Comparison of ENCODE assay signal across 26 cellular contexts in the genomic region with DNA sequence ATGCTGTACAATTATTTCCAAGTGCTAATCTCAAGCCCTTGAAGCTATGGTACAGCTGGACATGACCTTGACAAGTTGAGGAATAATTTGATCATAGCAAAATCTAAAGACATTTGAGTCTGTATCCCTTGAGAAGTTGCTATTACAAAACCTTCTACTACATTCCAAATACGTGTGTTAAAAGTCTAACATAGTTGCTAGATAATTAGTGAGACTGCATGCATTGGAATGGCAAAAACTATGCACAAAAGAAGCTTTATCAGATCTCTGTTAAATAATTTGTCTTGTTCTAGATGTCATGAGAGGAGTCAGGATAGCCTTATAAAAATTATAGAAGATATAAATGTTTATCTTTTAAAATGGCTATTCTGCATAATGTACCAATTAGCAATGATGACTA.
DNase-seq lines count a peak whose midpoint lies in the region.
"Had no signal": no experiment of that assay in that cellular context is flagged by ENCODE, and none has a peak within 500 bp of the region (broad histone marks: within the 10 kb centered on the region; RNA-seq: fewer than 3 reads in every experiment).

No MANE protein-coding gene starts in this region.

- H3K9me3 Mint-ChIP-seq in T-helper 2 cell treated with Interferon-gamma antibody and Interleukin-4, amounts not matched to agents 5 μg/mL and 100 μg/mL, for 36 hours, result peaks cover 13% of the 10 kb centered on the region

- H3K36me3 Mint-ChIP-seq in T-helper 2 cell treated with Interferon-gamma antibody and Interleukin-4, amounts not matched to agents 5 μg/mL and 100 μg/mL, for 36 hours (ENCODE audit: low read depth), result no peaks in the 10 kb centered on the region
- H3K36me3 Mint-ChIP-seq: CD14-positive monocyte; CD4-positive, alpha-beta memory T cell; CD4-positive, CD25-positive, alpha-beta regulatory T cell had no signal

- no peak overlapping the region for H3K27ac Mint-ChIP-seq in T-helper 2 cell treated with Interferon-gamma antibody and Interleukin-4, amounts not matched to agents 5 μg/mL and 100 μg/mL, for 36 hours
- H3K27ac Mint-ChIP-seq: B cell; CD14-positive monocyte; CD4-positive, alpha-beta memory T cell; CD4-positive, alpha-beta T cell; CD8-positive, alpha-beta memory T cell; CD8-positive, alpha-beta T cell had no signal

- no peaks in the 10 kb centered on the region for H3K4me1 Mint-ChIP-seq in T-helper 2 cell treated with Interferon-gamma antibody and Interleukin-4, amounts not matched to agents 5 μg/mL and 100 μg/mL, for 36 hours (ENCODE audit: low read depth)
- H3K4me1 Mint-ChIP-seq: B cell; CD14-positive monocyte; CD4-positive, alpha-beta memory T cell; CD4-positive, CD25-positive, alpha-beta regulatory T cell; CD8-positive, alpha-beta memory T cell had no signal

- H3K4me3 Mint-ChIP-seq in T-helper 2 cell treated with Interferon-gamma antibody and Interleukin-4, amounts not matched to agents 5 μg/mL and 100 μg/mL, for 36 hours, result no peak overlapping the region
- H3K4me3 Mint-ChIP-seq: B cell; CD14-positive monocyte; CD4-positive, alpha-beta memory T cell; CD4-positive, alpha-beta T cell; CD4-positive, CD25-positive, alpha-beta regulatory T cell; CD8-positive, alpha-beta memory T cell; CD8-positive, alpha-beta T cell had no signal

- DNase-seq in EH (ENCODE audit: low read depth) (peak; percentile 58), NCI-H460 (ENCODE audit: extremely low read depth, low read depth) (peak; percentile 16), HuH-7.5 (ENCODE audit: low spot score) (no peak)
- DNase-seq in T-helper 2 cell treated with Interferon-gamma antibody and Interleukin-4, amounts not matched to agents 5 μg/mL and 100 μg/mL, for 36 hours (ENCODE audit: low spot score), result no peak
- DNase-seq: 8988T; ACHN; AML-193; BE2C; C1 segment of cervical spinal cord; Caco-2; Calu3; CD4-positive, alpha-beta memory T cell; CD4-positive, alpha-beta T cell; CD4-positive, CD25-positive, alpha-beta regulatory T cell; CD8-positive, alpha-beta memory T cell; CD8-positive, alpha-beta T cell; COR-L47; DMS 273 treated with DMSO at 0.1 percent for 48 hours; DMS153; DMS53; DMS79; DMS79 treated with DMSO at 0.1 percent for 48 hours; DND-41; EL had no signal

- no peaks in the 10 kb centered on the region for H3K27me3 Mint-ChIP-seq in T-helper 2 cell treated with Interferon-gamma antibody and Interleukin-4, amounts not matched to agents 5 μg/mL and 100 μg/mL, for 36 hours (ENCODE audit: low read depth)
- H3K27me3 Mint-ChIP-seq: B cell; CD4-positive, alpha-beta T cell; CD4-positive, CD25-positive, alpha-beta regulatory T cell; CD8-positive, alpha-beta memory T cell had no signal

Comparison
In these comparisons a context has a peak if more than half of its experiments do, and no peak if none do; other contexts are left out.
1. DNase-seq: peak in EH (single experiment) and NCI-H460 (single experiment); none in HuH-7.5 (single experiment) and T-helper 2 cell treated with Interferon-gamma antibody and Interleukin-4, amounts not matched to agents 5 μg/mL and 100 μg/mL, for 36 hours (single experiment).